Comparison of ENCODE assay signal across 17 cellular contexts in genomic region chr13:54637377-54637776, GRCh38.
DNase-seq lines count a peak whose midpoint lies in the region; ATAC-seq, FAIRE-seq and TF ChIP-seq lines count a peak whose summit lies in the region.
"Had no signal": no experiment of that assay in that cellular context is flagged by ENCODE, and none has a peak within 500 bp of the region (broad histone marks: within the 10 kb centered on the region; RNA-seq: fewer than 3 reads in every experiment).

No MANE protein-coding gene starts in this region.

- no peak overlapping the region for H3K27ac Mint-ChIP-seq in progenitor cell of endocrine pancreas
- H3K27ac Mint-ChIP-seq: activated CD8-positive, alpha-beta T cell treated with anti-CD3 and anti-CD28 coated beads for 36 hours had no signal

- H3K9me3 Mint-ChIP-seq in progenitor cell of endocrine pancreas (ENCODE audit: low read depth): peaks cover under 1% of the 10 kb centered on the region

- H3K4me3 ChIP-seq in H1 (ENCODE audit: extremely low read depth in 1 of 4, insufficient read depth in 2 of 4, low read depth in 3 of 4, low read length in 4 of 4) (no peak overlapping the region), trophoblast cell (ENCODE audit: low read depth, low read length) (no peak overlapping the region)
- H3K4me3 ChIP-seq: gastroesophageal sphincter had no signal

- no peaks in the 10 kb centered on the region for H3K79me2 ChIP-seq in H1 (ENCODE audit: control insufficient read depth in 1 of 2, insufficient read depth in 2 of 2, low read length in 2 of 2)
- no peaks in the 10 kb centered on the region for H3K79me2 ChIP-seq in trophoblast cell (ENCODE audit: control insufficient read depth, insufficient read depth, low read length, poor library complexity)
- H3K79me2 ChIP-seq: parathyroid adenoma had no signal

- ATAC-seq in HG02571 (IDR thresholded peaks at IDR 0.05; ENCODE audit: unreplicated experiment): no peak
- ATAC-seq: activated CD8-positive, alpha-beta T cell treated with anti-CD3 and anti-CD28 coated beads for 36 hours; gastroesophageal sphincter; HCT116 had no signal

- TF ChIP-seq CTCF in H1 (IDR thresholded peaks at IDR 0.05; ENCODE audit: control extremely low read depth in 1 of 3, insufficient read depth in 1 of 3, low read depth in 1 of 3, low read length in 3 of 3) (no peak), progenitor cell of endocrine pancreas (IDR thresholded peaks at IDR 0.05; ENCODE audit: unreplicated experiment) (no peak)

- peak; percentile 11 to 25; a peak in 3 of 4 replicates for TF ChIP-seq RAD21 in H1 (IDR thresholded peaks at IDR 0.05 in 1 of 2, conservative IDR thresholded peaks at IDR 0.05 in 1 of 2; ENCODE audit: low read depth in 2 of 2, low read length in 2 of 2)

- CTCF ChIA-PET in H1 (lab: Charles Lee; ENCODE audit: partially characterized antibody): interaction anchor here (0.5 kb wide), 1 partner anchor 64 kb away, joined by 3 read pairs; no protein-coding TSS in a partner anchor

- no peak overlapping the region for H2BK20ac ChIP-seq in H1 (ENCODE audit: low read length)

- H3K79me1 ChIP-seq in H1 (ENCODE audit: low read depth, low read length) (no peaks in the 10 kb centered on the region), trophoblast cell (ENCODE audit: low read length) (no peaks in the 10 kb centered on the region)

- no peaks in the 10 kb centered on the region for H3K23me2 ChIP-seq in H1 (ENCODE audit: low read depth, low read length)

- H3K23ac ChIP-seq in H1 (ENCODE audit: insufficient read length): no peak overlapping the region
- no peak overlapping the region for H3K23ac ChIP-seq in trophoblast cell (ENCODE audit: low read length)

- H3K4me2 ChIP-seq in H1 (ENCODE audit: insufficient read depth in 1 of 2, low read depth in 2 of 2, low read length in 2 of 2) (peak overlapping the region in 1 of 2 experiments; percentile 28; a peak in 1 of 4 replicates), trophoblast cell (ENCODE audit: low read length) (no peak overlapping the region)

- H3K18ac ChIP-seq in H1 (ENCODE audit: extremely low read depth, low read length) (no peak overlapping the region), trophoblast cell (ENCODE audit: low read length) (no peak overlapping the region)

- H3K27me3 ChIP-seq in H1 (replicated peaks in 1 of 4; ENCODE audit: control insufficient read depth in 3 of 4, extremely low read depth in 1 of 4, insufficient read depth in 3 of 4, low read length in 3 of 4) (no peaks in the 10 kb centered on the region), trophoblast cell (ENCODE audit: insufficient read depth, low read length) (no peaks in the 10 kb centered on the region)
- H3K27me3 ChIP-seq: gastroesophageal sphincter had no signal

- no peaks in the 10 kb centered on the region; a peak in 1 of 8 replicates for H3K36me3 ChIP-seq in H1 (ENCODE audit: control insufficient read depth in 2 of 4, insufficient read depth in 4 of 4, low read length in 3 of 4)
- H3K36me3 ChIP-seq in trophoblast cell (ENCODE audit: control insufficient read depth in 1 of 2, insufficient read depth in 2 of 2, low read length in 2 of 2): no peaks in the 10 kb centered on the region
- H3K36me3 ChIP-seq: gastroesophageal sphincter had no signal

- H2AK5ac ChIP-seq in H1 (ENCODE audit: low read depth, low read length) (no peak overlapping the region), trophoblast cell (ENCODE audit: low read length) (no peak overlapping the region)

- H3K4ac ChIP-seq in H1 (replicated peaks; ENCODE audit: insufficient read length, low read depth, low read length): no peak overlapping the region
- no peak overlapping the region for H3K4ac ChIP-seq in trophoblast cell (ENCODE audit: low read depth, low read length)

- H4K5ac ChIP-seq in H1 (ENCODE audit: insufficient read length, low read depth, low read length): peak overlapping the region; percentile 77

- POLR2A ChIA-PET in H1 (lab: Charles Lee; ENCODE audit: partially characterized antibody): no interaction called here

- peak; percentile 95 for FAIRE-seq in H1 (lab: Jason Lieb, UNC)

- peaks cover 36% of the 10 kb centered on the region for H3K4me1 Mint-ChIP-seq in progenitor cell of endocrine pancreas (ENCODE audit: low read depth)

- DNase-seq in NCI-H146 (lab: John Stamatoyannopoulos, UW) (peak; percentile 16), NCI-H146 treated with DMSO at 0.1 percent for 48 hours (lab: John Stamatoyannopoulos, UW; ENCODE audit: unreplicated experiment) (no peak), NOMO-1 treated with dmso at 0.1 percent for 144 hours (lab: John Stamatoyannopoulos, UW; ENCODE audit: unreplicated experiment) (peak; percentile 46), H1 (ENCODE audit: low read depth in 1 of 2, low spot score in 2 of 2) (no peak), trophoblast cell (peak; percentile 75 to 90), progenitor cell of endocrine pancreas (ENCODE audit: low spot score, unreplicated experiment) (no peak)
- DNase-seq in stimulated activated naive CD4-positive, alpha-beta T cell treated with Interleukin-2 at 50 U/mL for 16 hours (lab: John Stamatoyannopoulos, UW): no peak
- DNase-seq: activated CD8-positive, alpha-beta T cell treated with anti-CD3 and anti-CD28 coated beads for 36 hours; activated naive CD4-positive, alpha-beta T cell treated with anti-CD3 and anti-CD28 coated beads, Interleukin-2, amount 50 U/mL, for 16 hours; mammary epithelial cell; NCI-H446; stimulated activated CD4-positive, alpha-beta T cell treated with anti-CD3 and anti-CD28 coated beads, Interleukin-4, amount 100 ng/mL, for 4 hours had no signal

- H3K4me1 ChIP-seq in H1 (replicated peaks in 1 of 4; ENCODE audit: control insufficient read depth in 3 of 4, insufficient read depth in 4 of 4, low read length in 3 of 4) (peaks cover 0 to 8% (median 7%) of the 10 kb centered on the region in 4 experiments; a peak in 5 of 7 replicates), trophoblast cell (ENCODE audit: control insufficient read depth in 1 of 2, insufficient read depth in 2 of 2, low read length in 2 of 2) (no peaks in the 10 kb centered on the region)
- H3K4me1 ChIP-seq: gastroesophageal sphincter, parathyroid adenoma had no signal

- no peak overlapping the region for H4K91ac ChIP-seq in H1 (replicated peaks; ENCODE audit: insufficient read length, low read length)
- H4K91ac ChIP-seq in trophoblast cell (ENCODE audit: low read depth, low read length): no peak overlapping the region

- TF ChIP-seq POLR2A in H1 (IDR thresholded peaks at IDR 0.05; ENCODE audit: control extremely low read depth in 1 of 2, low read depth in 2 of 2, low read length in 2 of 2): no peak

- no peak for TF ChIP-seq EP300 in H1 (IDR thresholded peaks at IDR 0.05; ENCODE audit: borderline replicate concordance in 1 of 2, low read depth in 2 of 2, low read length in 2 of 2)

- no peak overlapping the region for H2BK15ac ChIP-seq in H1 (ENCODE audit: low read length)

- H2BK12ac ChIP-seq in H1 (ENCODE audit: low read depth, low read length): no peak overlapping the region
- no peak overlapping the region for H2BK12ac ChIP-seq in trophoblast cell (ENCODE audit: low read length)

- H3K9me3 ChIP-seq in H1 (ENCODE audit: insufficient read depth in 2 of 2, low read depth in 1 of 2, low read length in 1 of 2) (no peaks in the 10 kb centered on the region), trophoblast cell (ENCODE audit: insufficient read depth, low read depth, low read length) (no peaks in the 10 kb centered on the region)
- H3K9me3 ChIP-seq: gastroesophageal sphincter had no signal

- H2BK5ac ChIP-seq in H1 (ENCODE audit: low read depth, low read length) (no peak overlapping the region), trophoblast cell (ENCODE audit: low read depth, low read length, poor library complexity) (no peak overlapping the region)

- H3K14ac ChIP-seq in H1 (ENCODE audit: insufficient read length) (no peak overlapping the region), trophoblast cell (ENCODE audit: low read length) (no peak overlapping the region)

- WGBS in H1 (ENCODE audit: extremely low coverage in 1 of 2, insufficient coverage in 1 of 2, insufficient read length in 1 of 2, insufficient replicate concordance in 2 of 2, low coverage in 1 of 2, low lambda C conversion rate in 2 of 2, missing lambda C conversion rate in 1 of 2), 2 experiments: 8% methylated on average over 1 of the region's 1 CpG; no CpG with 5 or more reads in 1 of the 2 experiments
- no CpG with 5 or more reads among the region's 1 CpG for WGBS in trophoblast cell (ENCODE audit: extremely low coverage, insufficient coverage, insufficient read length)

- no peak overlapping the region for H4K12ac ChIP-seq in trophoblast cell (ENCODE audit: low read depth, low read length)

- H3K36me3 Mint-ChIP-seq in progenitor cell of endocrine pancreas (ENCODE audit: insufficient read depth): no peaks in the 10 kb centered on the region

- no peak overlapping the region for H3K4me3 Mint-ChIP-seq in progenitor cell of endocrine pancreas (ENCODE audit: low read depth)
- H3K4me3 Mint-ChIP-seq: activated CD8-positive, alpha-beta T cell treated with anti-CD3 and anti-CD28 coated beads for 36 hours had no signal

- H2AFZ ChIP-seq in H1 (ENCODE audit: low read length) (no peak overlapping the region), trophoblast cell (ENCODE audit: insufficient read depth, low read length, poor library complexity) (no peak overlapping the region)
- H2AFZ ChIP-seq: parathyroid adenoma had no signal

- H3K9ac ChIP-seq in H1 (replicated peaks in 1 of 4; ENCODE audit: extremely low read depth in 1 of 4, low read depth in 3 of 4, low read length in 3 of 4) (no peak overlapping the region), trophoblast cell (ENCODE audit: low read length) (no peak overlapping the region)
- H3K9ac ChIP-seq: parathyroid adenoma had no signal

- no peak overlapping the region for H3K56ac ChIP-seq in H1 (replicated peaks; ENCODE audit: insufficient read length, low read depth, low read length)

- H2BK120ac ChIP-seq in H1 (replicated peaks; ENCODE audit: low read depth, low read length) (no peak overlapping the region), trophoblast cell (ENCODE audit: insufficient read depth, low read length, poor library complexity) (no peak overlapping the region)

- no peaks in the 10 kb centered on the region for H3K27me3 Mint-ChIP-seq in progenitor cell of endocrine pancreas
- H3K27me3 Mint-ChIP-seq: activated CD8-positive, alpha-beta T cell treated with anti-CD3 and anti-CD28 coated beads for 36 hours had no signal

- H3K27ac ChIP-seq in H1 (ENCODE audit: low read depth, low read length) (no peak overlapping the region), trophoblast cell (ENCODE audit: low read depth, low read length) (no peak overlapping the region)
- H3K27ac ChIP-seq: 22Rv1, gastroesophageal sphincter, parathyroid adenoma had no signal

- no peak overlapping the region for H4K8ac ChIP-seq in H1 (ENCODE audit: extremely low read depth, insufficient read depth, low read length)
- no peak overlapping the region for H4K8ac ChIP-seq in trophoblast cell (ENCODE audit: low read depth, low read length)

- no peaks in the 10 kb centered on the region for H4K20me1 ChIP-seq in H1 (replicated peaks in 1 of 2; ENCODE audit: control insufficient read depth in 1 of 2, insufficient read depth in 2 of 2, low read length in 2 of 2)

TF ChIP-seq in H1, 55 proteins besides CTCF, POLR2A, EP300 and RAD21 (continues in another document):
- TF ChIP-seq CEBPB (IDR thresholded peaks at IDR 0.05; ENCODE audit: low read depth, low read length): peak; percentile 93
- 0 out of 2 replicates have a peak, but pooled peaks have one; percentile 34 for TF ChIP-seq JUND (IDR thresholded peaks at IDR 0.05; ENCODE audit: low read length)
- no peak for TF ChIP-seq TCF12 (IDR thresholded peaks at IDR 0.05; ENCODE audit: low read depth, low read length)

Comparison
In these comparisons a context has a peak if more than half of its experiments do, and no peak if none do; other contexts are left out.
1. DNase-seq: peak in NCI-H146 (single experiment), NOMO-1 treated with dmso at 0.1 percent for 144 hours (single experiment) and trophoblast cell (2 of 2); none in NCI-H146 treated with DMSO at 0.1 percent for 48 hours (single experiment), H1 (0 of 2), progenitor cell of endocrine pancreas (single experiment) and stimulated activated naive CD4-positive, alpha-beta T cell treated with Interleukin-2 at 50 U/mL for 16 hours (single experiment).